In genomic region chr3:46330676-46331075, GRCh38 we compare ENCODE assay signal across 7 cellular contexts. TPM values are rescaled to one million over a fixed set of nuclear protein-coding genes. Genes with fewer than 3 reads are reported as not detected.
"Had no signal": no experiment of that assay in that cellular context is flagged by ENCODE, and none has a peak within 500 bp of the region (broad histone marks: within the 10 kb centered on the region; RNA-seq: fewer than 3 reads in every experiment).

No MANE protein-coding gene starts in this region.

RNA-seq across cellular contexts. Expression of gene CCR2, which starts 23.2 kb away (rescaled TPM):
- total RNA-seq: GM23338, H1, H7, HepG2, HFFc6, HT1080 had no signal
- polyA plus RNA-seq: GM23338, H1, HepG2 had no signal

RNA-seq across cellular contexts. Expression of gene CCR5, which starts 40.1 kb away (rescaled TPM):
- total RNA-seq: GM23338, H1, H7, HepG2, HFFc6, HT1080 had no signal
- polyA plus RNA-seq: GM23338, H1, HepG2, IgD-negative memory B cell had no signal
